ENCODE assay signal across 27 cellular contexts in genomic region chr13:21615427-21615826, GRCh38. TPM values are rescaled to one million over a fixed set of nuclear protein-coding genes. Genes with fewer than 3 reads are reported as not detected.
"Had no signal": no experiment of that assay in that cellular context is flagged by ENCODE, and none has a peak within 500 bp of the region (broad histone marks: within the 10 kb centered on the region; RNA-seq: fewer than 3 reads in every experiment).

No MANE protein-coding gene starts in this region.

- ATAC-seq: activated CD8-positive, alpha-beta memory T cell treated with anti-CD3 and anti-CD28 coated beads, Interleukin-2, amount 10 ng/mL, durations not matched to agents 7 days and 5 days; PC-3; T-helper 17 cell had no signal

- DNase-seq: activated B cell treated with CpG ODN at 0.5 μM for 24 hours; activated CD4-positive, alpha-beta T cell treated with anti-CD3 and anti-CD28 coated beads for 1 hour; activated CD4-positive, alpha-beta T cell treated with anti-CD3 and anti-CD28 coated beads, Interleukin-2, amount 10 ng/mL, durations not matched to agents 24 days and 14 days; activated CD4-positive, alpha-beta T cell treated with anti-CD3 and anti-CD28 coated beads, Interleukin-2, amount 50 U/mL, for 48 hours; activated CD8-positive, alpha-beta memory T cell treated with anti-CD3 and anti-CD28 coated beads, Interleukin-2, amount 10 ng/mL, durations not matched to agents 7 days and 5 days; activated effector memory CD4-positive, alpha-beta T cell treated with Interleukin-2 at 50 U/mL for 16 hours; activated naive CD4-positive, alpha-beta T cell; activated T-cell treated with anti-CD3 and anti-CD28 coated beads, Interleukin-2, amount 50 U/mL, for 24 hours; aorta; caudate nucleus; KBM-7; NCI-H1092; NCI-H1417; NCI-H1930; NCI-H2107; NCI-H2171 treated with DMSO at 0.1 percent for 48 hours; NCI-H345; NCI-H524 treated with DMSO at 0.1 percent for 48 hours; NCI-H774; NK-92 treated with Interleukin-12 subunit alpha and Interleukin-12 subunit beta, amount 100 ng/mL, for 24 hours; PC-3; SHP77 treated with DMSO at 0.1 percent for 48 hours; T-helper 17 cell; T-helper 9 cell had no signal

- H3K4me1 ChIP-seq: breast epithelium had no signal

- H3K36me3 ChIP-seq: breast epithelium had no signal

- H3K9me3 ChIP-seq: breast epithelium had no signal

- H3K27ac ChIP-seq: breast epithelium had no signal

- H3K27me3 ChIP-seq: breast epithelium had no signal

- H3K4me3 ChIP-seq: breast epithelium had no signal

- FAIRE-seq: TTC549 had no signal

RNA-seq across cellular contexts. Expression of gene FGF9, which starts 55.4 kb away (rescaled TPM):
- total RNA-seq: LHCN-M2, PC-3 had no signal
- polyA plus RNA-seq: aorta had no signal
